1 cellular context compared by ENCODE assay signal in genomic region chr16:12260647-12261262, GRCh38.
TF ChIP-seq lines count a peak whose summit lies in the region.

No MANE protein-coding gene starts in this region.

TF ChIP-seq in HepG2, 621 proteins besides CTCF, POLR2A, EP300 and RAD21 (continued from another document and continues in another):
- TF ChIP-seq ETS1 (CRISPR knock-in tag; IDR thresholded peaks at IDR 0.05) (no peak), ZNF792 (CRISPR knock-in tag; IDR thresholded peaks at IDR 0.05) (peak; percentile 28; the same call in 1 of the 2 replicates), ZNF318 (CRISPR knock-in tag; IDR thresholded peaks at IDR 0.05) (no peak), ZNF235 (CRISPR knock-in tag; IDR thresholded peaks at IDR 0.05; ENCODE audit: borderline replicate concordance) (0 out of 2 replicates have a peak, but pooled peaks have one; percentile 71), THAP7 (CRISPR knock-in tag; IDR thresholded peaks at IDR 0.05) (no peak), FOXA1 (IDR thresholded peaks at IDR 0.05) (no peak), FOXA1 (CRISPR knock-in tag; IDR thresholded peaks at IDR 0.05) (peak; percentile 54), ZNF724P (CRISPR knock-in tag; IDR thresholded peaks at IDR 0.05; ENCODE audit: borderline replicate concordance) (no peak), ZNF503 (CRISPR knock-in tag; IDR thresholded peaks at IDR 0.05) (no peak), ZFX (CRISPR knock-in tag; IDR thresholded peaks at IDR 0.05; ENCODE audit: low read depth) (no peak), ZNF549 (CRISPR knock-in tag; IDR thresholded peaks at IDR 0.05) (no peak), PRMT3 (CRISPR knock-in tag; IDR thresholded peaks at IDR 0.05; ENCODE audit: borderline replicate concordance, low read depth) (no peak), ZNF772 (CRISPR knock-in tag; IDR thresholded peaks at IDR 0.05) (peak; percentile 77), ZMAT5 (CRISPR knock-in tag; IDR thresholded peaks at IDR 0.05; ENCODE audit: borderline replicate concordance, low read depth) (no peak), TCF12 (IDR thresholded peaks at IDR 0.05) (no peak), TCF12 (CRISPR knock-in tag; IDR thresholded peaks at IDR 0.05) (no peak; the same call in 1 of the 2 replicates), THRA (CRISPR knock-in tag; IDR thresholded peaks at IDR 0.05; ENCODE audit: borderline replicate concordance) (0 out of 2 replicates have a peak, but pooled peaks have one; percentile 31), ZSCAN25 (CRISPR knock-in tag; IDR thresholded peaks at IDR 0.05) (no peak), ZNF670 (CRISPR knock-in tag; IDR thresholded peaks at IDR 0.05; ENCODE audit: borderline replicate concordance) (peak; percentile 85; the same call in 1 of the 2 replicates), THAP11 (CRISPR knock-in tag; IDR thresholded peaks at IDR 0.05) (peak; percentile 54; the same call in 1 of the 2 replicates), CCDC6 (CRISPR knock-in tag; IDR thresholded peaks at IDR 0.05) (no peak), NFE2L1 (CRISPR knock-in tag; IDR thresholded peaks at IDR 0.05; ENCODE audit: borderline replicate concordance) (no peak), ZNF546 (CRISPR knock-in tag; conservative IDR thresholded peaks at IDR 0.05) (no peak), ZFP91 (CRISPR knock-in tag; IDR thresholded peaks at IDR 0.05; ENCODE audit: borderline replicate concordance) (peak; percentile 53; the same call in 1 of the 2 replicates), ZBTB25 (CRISPR knock-in tag; IDR thresholded peaks at IDR 0.05) (no peak), KLF16 (CRISPR knock-in tag; IDR thresholded peaks at IDR 0.05) (peak in 1 of 2 experiments; percentile 48; a peak in 1 of 4 replicates), REST (IDR thresholded peaks at IDR 0.05; ENCODE audit: borderline replicate concordance in 1 of 2, low read depth in 1 of 2, low read length in 2 of 2) (peak in 1 of 2 experiments; percentile 61; a peak in 1 of 4 replicates), CEBPG (CRISPR knock-in tag; IDR thresholded peaks at IDR 0.05) (no peak; the same call in 1 of the 2 replicates), ZNF121 (CRISPR knock-in tag; IDR thresholded peaks at IDR 0.05) (peak; percentile 82), HOXA9 (CRISPR knock-in tag; IDR thresholded peaks at IDR 0.05; ENCODE audit: borderline replicate concordance) (no peak; the same call in 1 of the 2 replicates), ZNF3 (CRISPR knock-in tag; IDR thresholded peaks at IDR 0.05) (peak; percentile 64; the same call in 1 of the 2 replicates), NFYB (CRISPR knock-in tag; IDR thresholded peaks at IDR 0.05) (no peak; the same call in 1 of the 2 replicates), NCOA5 (CRISPR knock-in tag; IDR thresholded peaks at IDR 0.05) (no peak), SMARCE1 (IDR thresholded peaks at IDR 0.05; ENCODE audit: borderline replicate concordance) (no peak), HOXA3 (CRISPR knock-in tag; IDR thresholded peaks at IDR 0.05) (peak; percentile 76), ZMYM2 (CRISPR knock-in tag; IDR thresholded peaks at IDR 0.05) (peak; percentile 89), ZNF558 (CRISPR knock-in tag; IDR thresholded peaks at IDR 0.05; ENCODE audit: borderline replicate concordance) (0 out of 2 replicates have a peak, but pooled peaks have one; percentile 64), ZNF24 (IDR thresholded peaks at IDR 0.05) (peak; percentile 27; the same call in 1 of the 2 replicates)
